Comparison of ENCODE assay signal across 17 cellular contexts in the genomic region with DNA sequence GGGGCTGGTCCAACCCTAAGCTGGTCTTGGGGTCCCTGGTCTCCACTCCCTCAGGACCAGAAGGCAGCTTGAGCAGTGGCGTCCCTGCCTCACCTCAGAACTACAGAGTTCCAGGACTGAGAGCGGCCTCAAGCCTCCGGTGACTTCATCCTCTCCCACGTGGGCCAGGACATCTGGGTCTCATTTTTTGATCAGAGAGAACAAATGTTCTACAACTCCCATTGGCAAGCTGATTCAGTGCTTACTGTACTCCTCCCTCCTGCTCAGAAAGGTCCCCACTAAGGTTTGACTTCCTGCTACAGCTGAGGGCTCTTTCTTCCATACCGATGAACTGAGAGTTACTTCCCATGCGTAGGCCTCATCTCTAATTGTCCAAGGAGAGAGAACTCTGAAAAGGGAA.
DNase-seq lines count a peak whose midpoint lies in the region; ATAC-seq and TF ChIP-seq lines count a peak whose summit lies in the region.
"Had no signal": no experiment of that assay in that cellular context is flagged by ENCODE, and none has a peak within 500 bp of the region (broad histone marks: within the 10 kb centered on the region; RNA-seq: fewer than 3 reads in every experiment).

No MANE protein-coding gene starts in this region.

- no peak overlapping the region for H3K4me3 ChIP-seq in SK-N-SH (ENCODE audit: low read depth in 2 of 2, low read length in 1 of 2)
- no peak overlapping the region for H3K4me3 ChIP-seq in fibroblast of mammary gland (ENCODE audit: control insufficient read depth, low read depth, low read length)
- H3K4me3 ChIP-seq in skeletal muscle cell (ENCODE audit: low read depth, low read length) = no peak overlapping the region
- H3K4me3 ChIP-seq: ascending aorta, BLaER1, left lung, skin epidermis had no signal

- peaks cover 36 to 91% of the 10 kb centered on the region in 2 experiments for H3K4me1 ChIP-seq in SK-N-SH (ENCODE audit: control insufficient read depth in 1 of 2, insufficient read depth in 2 of 2, low read depth in 1 of 2, low read length in 1 of 2)

- no peaks in the 10 kb centered on the region for H3K9me2 ChIP-seq in SK-N-SH

- TF ChIP-seq EP300 in SK-N-SH (IDR thresholded peaks at IDR 0.05; ENCODE audit: borderline replicate concordance in 1 of 2, low read depth in 1 of 2, low read length in 1 of 2) = peak in 1 of 2 experiments; percentile 11; a peak in 1 of 4 replicates

- TF ChIP-seq CTCF in SK-N-SH (IDR thresholded peaks at IDR 0.05) (no peak), fibroblast of mammary gland (conservative IDR thresholded peaks at IDR 0.05; ENCODE audit: control insufficient read depth, insufficient read depth, low read depth, low read length) (no peak)

- H3K36me3 Mint-ChIP-seq in T-cell = no peaks in the 10 kb centered on the region

- H3K79me2 ChIP-seq in SK-N-SH (ENCODE audit: insufficient read depth) = peaks cover 48% of the 10 kb centered on the region

- TF ChIP-seq RAD21 in SK-N-SH (IDR thresholded peaks at IDR 0.05; ENCODE audit: low read length) = no peak

- no peak for ATAC-seq in GM21576 (IDR thresholded peaks at IDR 0.05; ENCODE audit: unreplicated experiment)
- no peak for ATAC-seq in T-cell (replicated peaks in 1 of 4)
- ATAC-seq: left lung had no signal

- CTCF ChIA-PET in SK-N-SH (lab: Yijun Ruan, JAX) (interaction anchor here (0.9 to 1.6 kb wide), 5 partner anchors 33 to 1189 kb away, joined by 3 to 4 read pairs (median 3); no protein-coding TSS in a partner anchor), T-cell (lab: Charles Lee) (no interaction called here)

- POLR2A ChIA-PET in SK-N-SH (lab: Yijun Ruan, JAX) (no interaction called here), T-cell (lab: Charles Lee) (no interaction called here)

- no peak overlapping the region for H3K4me2 ChIP-seq in SK-N-SH
- H3K4me2 ChIP-seq: BLaER1 had no signal

- H3K4me1 Mint-ChIP-seq in T-cell = no peaks in the 10 kb centered on the region

- 68% methylated on average over 6 of the region's 6 CpGs for WGBS in SK-N-SH (ENCODE audit: low lambda C conversion rate)

- H3K9me3 ChIP-seq in SK-N-SH = no peaks in the 10 kb centered on the region
- H3K9me3 ChIP-seq: ascending aorta, BLaER1, left lung had no signal

- H3K27ac Mint-ChIP-seq in T-cell = no peak overlapping the region

- no peaks in the 10 kb centered on the region for H3K9me3 Mint-ChIP-seq in T-cell

- no peak overlapping the region for H3K9ac ChIP-seq in SK-N-SH
- H3K9ac ChIP-seq: BLaER1 had no signal

- no peaks in the 10 kb centered on the region for H4K20me1 ChIP-seq in SK-N-SH (ENCODE audit: insufficient read depth)
- H4K20me1 ChIP-seq: BLaER1 had no signal

- H3F3A ChIP-seq in SK-N-SH (replicated peaks; ENCODE audit: insufficient read depth) = peaks cover 20% of the 10 kb centered on the region

- H2AFZ ChIP-seq in SK-N-SH (ENCODE audit: low read depth) = no peak overlapping the region

- H3K27me3 ChIP-seq in SK-N-SH (ENCODE audit: insufficient read depth) = no peaks in the 10 kb centered on the region
- H3K27me3 ChIP-seq: ascending aorta, BLaER1, left lung had no signal

- H3K36me3 ChIP-seq in SK-N-SH (replicated peaks in 1 of 2; ENCODE audit: control insufficient read depth in 1 of 2, insufficient read depth in 2 of 2, low read length in 1 of 2) = peaks cover 3 to 4% of the 10 kb centered on the region in 2 experiments
- H3K36me3 ChIP-seq: ascending aorta, BLaER1, left lung had no signal

- H3K27me3 Mint-ChIP-seq in T-cell = peaks cover 42% of the 10 kb centered on the region in 2 donors

- DNase-seq in EL (peak; percentile 47), SK-N-SH (no peak), fibroblast of mammary gland (ENCODE audit: low read depth) (peak; percentile 91), skeletal muscle cell (ENCODE audit: low read depth) (peak; percentile 43), NCI-H748 (lab: John Stamatoyannopoulos, UW; ENCODE audit: unreplicated experiment) (no peak), cerebellum (ENCODE audit: low spot score) (no peak), T-cell (no peak)
- DNase-seq: activated naive CD4-positive, alpha-beta T cell; activated T-cell treated with anti-CD3 and anti-CD28 coated beads for 4 hours; left lung; NCI-H1694; NCI-H345; stimulated activated CD4-positive, alpha-beta T cell treated with anti-CD3 and anti-CD28 coated beads, Interleukin-4, amount 100 ng/mL, for 1 hour had no signal

- no peak overlapping the region for H3K4me3 Mint-ChIP-seq in T-cell

- peak overlapping the region in 1 of 2 experiments; percentile 56; a peak in 2 of 4 replicates for H3K27ac ChIP-seq in SK-N-SH (ENCODE audit: low read depth in 2 of 2, low read length in 1 of 2)
- H3K27ac ChIP-seq: ascending aorta, BLaER1 had no signal

TF ChIP-seq in SK-N-SH, 30 proteins besides CTCF, POLR2A, EP300 and RAD21 (continues in another document):
- TF ChIP-seq NFIC (IDR thresholded peaks at IDR 0.05; ENCODE audit: borderline replicate concordance) = peak; percentile 31; the same call in 1 of the 2 replicates
- TF ChIP-seq, protein P1, sequence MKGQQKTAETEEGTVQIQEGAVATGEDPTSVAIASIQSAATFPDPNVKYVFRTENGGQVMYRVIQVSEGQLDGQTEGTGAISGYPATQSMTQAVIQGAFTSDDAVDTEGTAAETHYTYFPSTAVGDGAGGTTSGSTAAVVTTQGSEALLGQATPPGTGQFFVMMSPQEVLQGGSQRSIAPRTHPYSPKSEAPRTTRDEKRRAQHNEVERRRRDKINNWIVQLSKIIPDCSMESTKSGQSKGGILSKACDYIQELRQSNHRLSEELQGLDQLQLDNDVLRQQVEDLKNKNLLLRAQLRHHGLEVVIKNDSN (IDR thresholded peaks at IDR 0.05; ENCODE audit: borderline replicate concordance, low read depth) = peak; percentile 63; the same call in 1 of the 2 replicates
- TF ChIP-seq NRF1 (IDR thresholded peaks at IDR 0.05; ENCODE audit: low read depth, low read length) = no peak
- no peak for TF ChIP-seq SIN3A (IDR thresholded peaks at IDR 0.05; ENCODE audit: borderline replicate concordance, low read depth, low read length)
- TF ChIP-seq IRF3 (IDR thresholded peaks at IDR 0.05; ENCODE audit: low read depth, low read length) = no peak
- no peak for TF ChIP-seq RFX5 (IDR thresholded peaks at IDR 0.05; ENCODE audit: low read length)
- TF ChIP-seq REST (IDR thresholded peaks at IDR 0.05; ENCODE audit: low read depth, low read length) = no peak
- TF ChIP-seq, protein P2, sequence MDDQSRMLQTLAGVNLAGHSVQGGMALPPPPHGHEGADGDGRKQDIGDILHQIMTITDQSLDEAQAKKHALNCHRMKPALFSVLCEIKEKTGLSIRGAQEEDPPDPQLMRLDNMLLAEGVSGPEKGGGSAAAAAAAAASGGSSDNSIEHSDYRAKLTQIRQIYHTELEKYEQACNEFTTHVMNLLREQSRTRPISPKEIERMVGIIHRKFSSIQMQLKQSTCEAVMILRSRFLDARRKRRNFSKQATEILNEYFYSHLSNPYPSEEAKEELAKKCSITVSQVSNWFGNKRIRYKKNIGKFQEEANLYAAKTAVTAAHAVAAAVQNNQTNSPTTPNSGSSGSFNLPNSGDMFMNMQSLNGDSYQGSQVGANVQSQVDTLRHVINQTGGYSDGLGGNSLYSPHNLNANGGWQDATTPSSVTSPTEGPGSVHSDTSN (IDR thresholded peaks at IDR 0.05) = peak; percentile 17; the same call in 1 of the 2 replicates
- TF ChIP-seq GABPA (IDR thresholded peaks at IDR 0.05; ENCODE audit: low read depth) = no peak
- peak; percentile 12; the same call in 1 of the 2 replicates for TF ChIP-seq FOSL2 (IDR thresholded peaks at IDR 0.05; ENCODE audit: borderline replicate concordance, low read depth)
- TF ChIP-seq YY1 (IDR thresholded peaks at IDR 0.05; ENCODE audit: low read depth) = no peak
- TF ChIP-seq TCF12 (IDR thresholded peaks at IDR 0.05) = peak; percentile 85
- TF ChIP-seq POLR2AphosphoS5 (IDR thresholded peaks at IDR 0.05; ENCODE audit: low read depth, low read length) = no peak

Comparison
In these comparisons a context has a peak if more than half of its experiments do, and no peak if none do; other contexts are left out.
1. DNase-seq: peak in EL (single experiment), fibroblast of mammary gland (single experiment) and skeletal muscle cell (single experiment); none in SK-N-SH (single experiment), NCI-H748 (single experiment), cerebellum (single experiment) and T-cell (0 of 34).